In the genomic region with DNA sequence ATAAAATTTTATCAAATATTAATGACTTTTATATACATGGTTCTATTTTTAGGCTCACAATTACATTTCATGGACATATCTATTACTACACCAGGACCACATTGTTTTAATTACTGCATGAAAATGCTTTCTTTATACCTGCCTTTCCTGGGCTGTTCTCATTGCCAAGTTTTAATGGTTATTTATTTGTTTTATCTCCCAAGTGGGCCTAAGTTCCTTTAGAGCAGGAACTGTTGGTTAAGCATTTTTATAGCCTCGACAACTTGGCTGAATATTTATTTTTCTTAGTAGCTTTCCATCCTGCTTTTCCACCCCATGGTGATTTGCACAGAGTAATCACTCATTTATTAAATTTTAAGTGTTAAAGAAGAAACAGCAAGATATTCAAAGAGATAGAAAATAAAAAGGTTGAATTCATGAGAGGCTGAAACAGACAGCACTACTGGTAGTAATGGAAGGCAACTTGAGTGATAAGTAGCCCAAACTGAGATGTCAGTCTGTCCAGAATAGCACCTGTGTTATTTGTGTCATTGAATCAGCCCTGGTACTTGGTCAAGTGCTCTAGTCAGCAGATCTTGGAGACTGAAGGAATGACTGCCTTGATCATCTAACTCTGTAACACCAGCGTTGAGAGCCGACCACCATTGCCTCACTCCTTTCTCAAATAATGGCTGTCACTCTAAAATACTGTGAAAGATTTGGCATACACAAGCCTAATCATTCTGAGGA, we compare ENCODE assay signal across 19 cellular contexts.
A peak's percentile ranks its signal among the peaks of the same experiment; 100 is the strongest.
DNase-seq lines count a peak whose midpoint lies in the region; ATAC-seq, FAIRE-seq and TF ChIP-seq lines count a peak whose summit lies in the region.
"Had no signal": no experiment of that assay in that cellular context is flagged by ENCODE, and none has a peak within 500 bp of the region (broad histone marks: within the 10 kb centered on the region; RNA-seq: fewer than 3 reads in every experiment).

No MANE protein-coding gene starts in this region.

- H3K9ac ChIP-seq in HepG2 (ENCODE audit: insufficient read depth, low read depth, low read length): no peak overlapping the region

- BruUV-seq in HepG2 (replicated peaks; lab: Mats Ljungman, UMichigan): no TSS peak

- WGBS in A549 (ENCODE audit: missing lambda C conversion rate): 27% methylated on average over 3 of the region's 3 CpGs
- WGBS in HepG2 (ENCODE audit: low lambda C conversion rate): 9% methylated on average over 3 of the region's 3 CpGs

- H3K4me3 ChIP-seq in A549 (no peak overlapping the region), HEK293 (ENCODE audit: low read depth, low read length) (no peak overlapping the region), HepG2 (replicated peaks in 1 of 3; ENCODE audit: insufficient read depth in 1 of 3, low read depth in 2 of 3, low read length in 3 of 3) (no peak overlapping the region), HAP-1 (no peak overlapping the region)

- no peaks in the 10 kb centered on the region for H4K20me1 ChIP-seq in HepG2 (ENCODE audit: insufficient read depth, low read length)

- POLR2A ChIA-PET in A549 (lab: Yijun Ruan, JAX) (interaction anchor here (1.5 kb wide), 1 partner anchor 10 kb away, joined by 6 read pairs; no protein-coding TSS in a partner anchor), HEK293 (lab: Yijun Ruan, JAX) (no interaction called here), HepG2 (lab: Yijun Ruan, JAX) (no interaction called here)

- CTCF ChIA-PET in A549 (lab: Yijun Ruan, JAX): interaction anchor here (1.0 kb wide), 1 partner anchor 15 kb away, joined by 3 read pairs; no protein-coding TSS in a partner anchor
- CTCF ChIA-PET in HEK293 (lab: Yijun Ruan, JAX): no interaction called here
- CTCF ChIA-PET in HepG2 (lab: Yijun Ruan, JAX; ENCODE audit: low intra/inter-chr PET ratio, low total read pairs): no interaction called here

- in situ Hi-C loops in HepG2 (cut with HindIII; ENCODE audit: extremely low pct_ligation_motif_present, low pct_unique_long_range_greater_than_20kb) (no loop called here), HAP-1 (cut with MboI; ENCODE audit: low sequenced_read_pairs) (no loop called here)

- DNase-seq in A549 (ENCODE audit: low read depth in 1 of 2, low spot score in 1 of 2) (no peak), HepG2 (ENCODE audit: low spot score) (no peak), activated T-cell treated with anti-CD3 and anti-CD28 coated beads for 4 hours (no peak), foreskin melanocyte (no peak), HAP-1 (ENCODE audit: low spot score in 2 of 2) (no peak)
- DNase-seq: BE2C, NCI-H1417 treated with DMSO at 0.1 percent for 48 hours, NCI-H187 treated with DMSO at 0.1 percent for 48 hours, NCI-H2171, NCI-H345, NCI-H774, Right ventricle myocardium superior, SW 1271 had no signal

- TF ChIP-seq EP300 in A549 (IDR thresholded peaks at IDR 0.05): no peak
- no peak for TF ChIP-seq EP300 in HepG2 (IDR thresholded peaks at IDR 0.05; ENCODE audit: low read depth in 2 of 2, low read length in 2 of 2)
- TF ChIP-seq EP300 in HepG2 (CRISPR knock-in tag; IDR thresholded peaks at IDR 0.05; ENCODE audit: borderline replicate concordance): no peak

- H3K36me3 ChIP-seq in HEK293 (ENCODE audit: control insufficient read depth in 2 of 2, insufficient read depth in 1 of 2, low read length in 2 of 2) (no peaks in the 10 kb centered on the region), HepG2 (replicated peaks in 1 of 2; ENCODE audit: control insufficient read depth in 1 of 2, insufficient read depth in 2 of 2, low read length in 2 of 2) (no peaks in the 10 kb centered on the region), HAP-1 (replicated peaks) (no peaks in the 10 kb centered on the region)
- H3K36me3 ChIP-seq: BE2C had no signal

- H3K27ac ChIP-seq in A549: no peak overlapping the region
- peak overlapping the region; percentile 9; the same call in 1 of the 2 replicates for H3K27ac ChIP-seq in HEK293 (ENCODE audit: extremely low read depth, low read depth, low read length)
- H3K27ac ChIP-seq in VCaP: peak overlapping the region; percentile 47
- no peak overlapping the region for H3K27ac ChIP-seq in HepG2 (ENCODE audit: extremely low read length, insufficient read depth, low read length)

- H3K9me3 ChIP-seq in A549 (peaks cover 8% of the 10 kb centered on the region; the same call in 1 of the 3 replicates), HEK293 (ENCODE audit: control insufficient read depth, insufficient read depth, low read depth, low read length) (no peaks in the 10 kb centered on the region), HepG2 (ENCODE audit: low read length) (peaks cover 11% of the 10 kb centered on the region), HAP-1 (peaks cover 8% of the 10 kb centered on the region)
- H3K9me3 ChIP-seq: BE2C had no signal

- FAIRE-seq in A549 (lab: Jason Lieb, UNC): no peak
- no peak for FAIRE-seq in HepG2 (lab: Jason Lieb, UNC)
- FAIRE-seq: G401.6, H1, RCC 7860 had no signal

- peak overlapping the region; percentile 2 for H2AFZ ChIP-seq in HepG2 (ENCODE audit: low read length)

- H3K79me2 ChIP-seq in HepG2 (ENCODE audit: insufficient read depth, low read length): no peaks in the 10 kb centered on the region

- H3K4me2 ChIP-seq in A549 (0 out of 3 replicates have a peak overlapping the region, but pooled peaks have one; percentile 15), HepG2 (ENCODE audit: low read depth, low read length) (no peak overlapping the region)

- TF ChIP-seq RAD21 in A549 (conservative IDR thresholded peaks at IDR 0.05 in 1 of 2, IDR thresholded peaks at IDR 0.05 in 1 of 2) (no peak), HepG2 (CRISPR knock-in tag; IDR thresholded peaks at IDR 0.05) (no peak)

- TF ChIP-seq CTCF in A549 (IDR thresholded peaks at IDR 0.05): no peak
- TF ChIP-seq CTCF in HEK293 (tag by site-specific recombination; IDR thresholded peaks at IDR 0.05): no peak
- TF ChIP-seq CTCF in VCaP (conservative IDR thresholded peaks at IDR 0.05): no peak
- TF ChIP-seq CTCF in HepG2 (CRISPR knock-in tag; IDR thresholded peaks at IDR 0.05): no peak

- H3K4me1 ChIP-seq in A549: peaks cover 9% of the 10 kb centered on the region; the same call in 2 of the 3 replicates
- H3K4me1 ChIP-seq in HEK293 (ENCODE audit: control insufficient read depth, insufficient read depth, low read length): peaks cover 9% of the 10 kb centered on the region
- no peaks in the 10 kb centered on the region for H3K4me1 ChIP-seq in HepG2 (ENCODE audit: insufficient read depth, low read length)
- no peaks in the 10 kb centered on the region for H3K4me1 ChIP-seq in HAP-1
- H3K4me1 ChIP-seq: BE2C had no signal

- ATAC-seq in A549: no peak
- ATAC-seq in HepG2: no peak
- no peak for ATAC-seq in GM21576 (IDR thresholded peaks at IDR 0.05; ENCODE audit: unreplicated experiment)

- H3K27me3 ChIP-seq in HepG2 (ENCODE audit: control insufficient read depth in 1 of 2, insufficient read depth in 2 of 2, low read length in 2 of 2) (peaks cover 2 to 32% of the 10 kb centered on the region in 2 experiments; a peak in 3 of 5 replicates), HAP-1 (ENCODE audit: low read depth) (no peaks in the 10 kb centered on the region)
- H3K27me3 ChIP-seq: BE2C had no signal

- intact Hi-C loops in HepG2 (cut with micrococcal nuclease; ENCODE audit: unreplicated experiment): no loop called here

- TF ChIP-seq POLR2A in A549 (IDR thresholded peaks at IDR 0.05; ENCODE audit: low read length) (no peak), HepG2 (IDR thresholded peaks at IDR 0.05; ENCODE audit: insufficient read depth in 1 of 2, low read depth in 2 of 2, low read length in 2 of 2) (no peak)

TF ChIP-seq in A549, 52 proteins besides CTCF, POLR2A, EP300 and RAD21:
- TF ChIP-seq HOXB5 (CRISPR knock-in tag; IDR thresholded peaks at IDR 0.05) (no peak), KDM1A (IDR thresholded peaks at IDR 0.05; ENCODE audit: low read depth) (no peak), PHF8 (IDR thresholded peaks at IDR 0.05; ENCODE audit: borderline replicate concordance, low read depth) (no peak), BHLHE40 (IDR thresholded peaks at IDR 0.05; ENCODE audit: low read depth, low read length) (no peak), GATA3 (IDR thresholded peaks at IDR 0.05; ENCODE audit: borderline replicate concordance) (no peak)

TF ChIP-seq in HEK293, 187 proteins besides CTCF, POLR2A, EP300 and RAD21 (continues in another document):
- TF ChIP-seq, protein P1, sequence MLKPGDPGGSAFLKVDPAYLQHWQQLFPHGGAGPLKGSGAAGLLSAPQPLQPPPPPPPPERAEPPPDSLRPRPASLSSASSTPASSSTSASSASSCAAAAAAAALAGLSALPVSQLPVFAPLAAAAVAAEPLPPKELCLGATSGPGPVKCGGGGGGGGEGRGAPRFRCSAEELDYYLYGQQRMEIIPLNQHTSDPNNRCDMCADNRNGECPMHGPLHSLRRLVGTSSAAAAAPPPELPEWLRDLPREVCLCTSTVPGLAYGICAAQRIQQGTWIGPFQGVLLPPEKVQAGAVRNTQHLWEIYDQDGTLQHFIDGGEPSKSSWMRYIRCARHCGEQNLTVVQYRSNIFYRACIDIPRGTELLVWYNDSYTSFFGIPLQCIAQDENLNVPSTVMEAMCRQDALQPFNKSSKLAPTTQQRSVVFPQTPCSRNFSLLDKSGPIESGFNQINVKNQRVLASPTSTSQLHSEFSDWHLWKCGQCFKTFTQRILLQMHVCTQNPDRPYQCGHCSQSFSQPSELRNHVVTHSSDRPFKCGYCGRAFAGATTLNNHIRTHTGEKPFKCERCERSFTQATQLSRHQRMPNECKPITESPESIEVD (tag by site-specific recombination; IDR thresholded peaks at IDR 0.05): peak; percentile 15; the same call in 1 of the 2 replicates
- TF ChIP-seq ZNF664 (tag by site-specific recombination; IDR thresholded peaks at IDR 0.05) (0 out of 2 replicates have a peak, but pooled peaks have one; percentile 25), OSR2 (tag by site-specific recombination; IDR thresholded peaks at IDR 0.05) (peak; percentile 70), ZBTB17 (tag by site-specific recombination; IDR thresholded peaks at IDR 0.05) (no peak)

TF ChIP-seq in HepG2, 621 proteins besides CTCF, POLR2A, EP300 and RAD21:
- TF ChIP-seq, protein P2, sequence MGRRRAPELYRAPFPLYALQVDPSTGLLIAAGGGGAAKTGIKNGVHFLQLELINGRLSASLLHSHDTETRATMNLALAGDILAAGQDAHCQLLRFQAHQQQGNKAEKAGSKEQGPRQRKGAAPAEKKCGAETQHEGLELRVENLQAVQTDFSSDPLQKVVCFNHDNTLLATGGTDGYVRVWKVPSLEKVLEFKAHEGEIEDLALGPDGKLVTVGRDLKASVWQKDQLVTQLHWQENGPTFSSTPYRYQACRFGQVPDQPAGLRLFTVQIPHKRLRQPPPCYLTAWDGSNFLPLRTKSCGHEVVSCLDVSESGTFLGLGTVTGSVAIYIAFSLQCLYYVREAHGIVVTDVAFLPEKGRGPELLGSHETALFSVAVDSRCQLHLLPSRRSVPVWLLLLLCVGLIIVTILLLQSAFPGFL (CRISPR knock-in tag; IDR thresholded peaks at IDR 0.05): no peak
- TF ChIP-seq ARID2 (CRISPR knock-in tag; IDR thresholded peaks at IDR 0.05; ENCODE audit: borderline replicate concordance) (peak; percentile 50; the same call in 1 of the 2 replicates), SRSF1 (optimal IDR thresholded peaks at IDR 0.05; ENCODE audit: low read depth, low read length) (no peak), ZNF644 (CRISPR knock-in tag; IDR thresholded peaks at IDR 0.05; ENCODE audit: low read depth) (no peak)

Comparison
In these comparisons a context has a peak if more than half of its experiments do, and no peak if none do; other contexts are left out.
1. H3K27ac ChIP-seq: peak in HEK293 (single experiment) and VCaP (single experiment); none in A549 (0 of 2) and HepG2 (single experiment).